In genomic region chr14:90644882-90645281, GRCh38 we compare ENCODE assay signal across 12 cellular contexts.
DNase-seq lines count a peak whose midpoint lies in the region; ATAC-seq and TF ChIP-seq lines count a peak whose summit lies in the region.
"Had no signal": no experiment of that assay in that cellular context is flagged by ENCODE, and none has a peak within 500 bp of the region (broad histone marks: within the 10 kb centered on the region; RNA-seq: fewer than 3 reads in every experiment).

No MANE protein-coding gene starts in this region.

- peak; percentile 43 to 54 for ATAC-seq in lower lobe of right lung
- ATAC-seq in HG03039 (IDR thresholded peaks at IDR 0.05; ENCODE audit: unreplicated experiment) = no peak
- ATAC-seq: activated CD4-positive, CD25-positive, alpha-beta regulatory T cell treated with anti-CD3 and anti-CD28 coated beads, Interleukin-2, amount 50 U/mL, for 24 hours had no signal

- no peak for TF ChIP-seq POLR2A in vagina (IDR thresholded peaks at IDR 0.05)

- H3K27me3 ChIP-seq in lower lobe of right lung (ENCODE audit: low read depth) (no peaks in the 10 kb centered on the region), vagina (no peaks in the 10 kb centered on the region)

- DNase-seq in Kasumi-1 (lab: John Stamatoyannopoulos, UW) (peak; percentile 73 to 81), lower lobe of right lung (no peak), vagina (ENCODE audit: extremely low spot score in 2 of 2) (no peak)
- no peak for DNase-seq in effector CD4-positive, alpha-beta T cell
- DNase-seq in stimulated activated CD4-positive, alpha-beta T cell treated with anti-CD3 and anti-CD28 coated beads, Interleukin-4, amount 100 ng/mL, for 24 hours = no peak
- DNase-seq: NCI-H146, RPMI8226 had no signal

- H3K4me1 Mint-ChIP-seq in dendritic cell treated with granulocyte-macrophage colony-stimulating factor and Interleukin-4, amounts not matched to agents 40 ng/mL and 50 ng/mL, for 4 days (ENCODE audit: low read depth) = peaks cover 73% of the 10 kb centered on the region

- no peak overlapping the region for H3K4me3 ChIP-seq in lower lobe of right lung
- H3K4me3 ChIP-seq in vagina = no peak overlapping the region
- H3K4me3 ChIP-seq: coronary artery had no signal

- H3K36me3 ChIP-seq in lower lobe of right lung = peaks cover 15% of the 10 kb centered on the region
- peaks cover 0 to 8% of the 10 kb centered on the region in 2 donors for H3K36me3 ChIP-seq in vagina

- H3K27me3 Mint-ChIP-seq in dendritic cell treated with granulocyte-macrophage colony-stimulating factor and Interleukin-4, amounts not matched to agents 40 ng/mL and 50 ng/mL, for 4 days = no peaks in the 10 kb centered on the region

- intact Hi-C loops in dendritic cell treated with granulocyte-macrophage colony-stimulating factor and Interleukin-4, amounts not matched to agents 40 ng/mL and 50 ng/mL, for 4 days (cut with micrococcal nuclease) = loop anchor here (2.0 kb wide), 1 partner anchor 14 kb away; no protein-coding TSS in a partner anchor
- intact Hi-C loops in lower lobe of right lung (cut with DNase I) (no loop called here), vagina (cut with DNase I) (no loop called here)

- H3K4me1 ChIP-seq in lower lobe of right lung = peaks cover 40% of the 10 kb centered on the region
- peaks cover 9% of the 10 kb centered on the region for H3K4me1 ChIP-seq in vagina

- no peaks in the 10 kb centered on the region for H3K9me3 Mint-ChIP-seq in dendritic cell treated with granulocyte-macrophage colony-stimulating factor and Interleukin-4, amounts not matched to agents 40 ng/mL and 50 ng/mL, for 4 days
- H3K9me3 Mint-ChIP-seq: activated T-helper 2 cell treated with anti-CD3 and anti-CD28 coated beads, Interferon-gamma antibody, Interleukin-2, Interleukin-4, amounts not matched to agents 10 μg/mL and 5 μg/mL and 100 μg/mL, durations not matched to agents 14 hours and 24 hours and 36 hours had no signal

- H3K4me3 Mint-ChIP-seq in dendritic cell treated with granulocyte-macrophage colony-stimulating factor and Interleukin-4, amounts not matched to agents 40 ng/mL and 50 ng/mL, for 4 days = no peak overlapping the region

- H3K36me3 Mint-ChIP-seq in dendritic cell treated with granulocyte-macrophage colony-stimulating factor and Interleukin-4, amounts not matched to agents 40 ng/mL and 50 ng/mL, for 4 days (ENCODE audit: low read depth) = peaks cover 48% of the 10 kb centered on the region

- no peaks in the 10 kb centered on the region for H3K9me3 ChIP-seq in lower lobe of right lung
- H3K9me3 ChIP-seq in vagina = no peaks in the 10 kb centered on the region

- peak overlapping the region; percentile 51 for H3K27ac ChIP-seq in lower lobe of right lung
- peak overlapping the region; percentile 30 for H3K27ac ChIP-seq in vagina

- peak overlapping the region; percentile 43 for H3K27ac Mint-ChIP-seq in dendritic cell treated with granulocyte-macrophage colony-stimulating factor and Interleukin-4, amounts not matched to agents 40 ng/mL and 50 ng/mL, for 4 days
- H3K27ac Mint-ChIP-seq: activated T-helper 2 cell treated with anti-CD3 and anti-CD28 coated beads, Interferon-gamma antibody, Interleukin-2, Interleukin-4, amounts not matched to agents 10 μg/mL and 5 μg/mL and 100 μg/mL, durations not matched to agents 14 hours and 24 hours and 36 hours had no signal

- TF ChIP-seq CTCF in lower lobe of right lung (IDR thresholded peaks at IDR 0.05) (no peak), vagina (IDR thresholded peaks at IDR 0.05) (no peak)

Comparison
In these comparisons a context has a peak if more than half of its experiments do, and no peak if none do; other contexts are left out.
1. DNase-seq: peak in Kasumi-1 (2 of 2); none in lower lobe of right lung (single experiment), vagina (0 of 2), effector CD4-positive, alpha-beta T cell (single experiment) and stimulated activated CD4-positive, alpha-beta T cell treated with anti-CD3 and anti-CD28 coated beads, Interleukin-4, amount 100 ng/mL, for 24 hours (single experiment).